Comparison of ENCODE assay signal across 14 cellular contexts in genomic region chr3:34022147-34022546, GRCh38.
DNase-seq lines count a peak whose midpoint lies in the region; TF ChIP-seq lines count a peak whose summit lies in the region.
"Had no signal": no experiment of that assay in that cellular context is flagged by ENCODE, and none has a peak within 500 bp of the region (broad histone marks: within the 10 kb centered on the region; RNA-seq: fewer than 3 reads in every experiment).

No MANE protein-coding gene starts in this region.

- H3K4me1 ChIP-seq in DOHH2 (ENCODE audit: control insufficient read depth, low read length): peaks cover 81% of the 10 kb centered on the region
- H3K4me1 ChIP-seq in Karpas-422 (ENCODE audit: low read length): peaks cover 69% of the 10 kb centered on the region
- peaks cover 42% of the 10 kb centered on the region for H3K4me1 ChIP-seq in thymus (ENCODE audit: control insufficient read depth, insufficient read depth, low read length)
- H3K4me1 ChIP-seq: A549 had no signal

- no peak overlapping the region for H2AFZ ChIP-seq in Karpas-422 (ENCODE audit: low read length)
- H2AFZ ChIP-seq: GM23248 had no signal

- peak overlapping the region in 1 of 5 experiments; percentile 4 for H3K4me3 Mint-ChIP-seq in brain
- H3K4me3 Mint-ChIP-seq: CD4-positive, CD25-positive, alpha-beta regulatory T cell had no signal

- no peaks in the 10 kb centered on the region for H3K27me3 ChIP-seq in DOHH2 (ENCODE audit: control insufficient read depth, low read length)
- H3K27me3 ChIP-seq in Karpas-422 (ENCODE audit: low read length): no peaks in the 10 kb centered on the region
- H3K27me3 ChIP-seq in thymus (ENCODE audit: control insufficient read depth, insufficient read depth): no peaks in the 10 kb centered on the region

- peaks cover 0 to 12% (median 0%) of the 10 kb centered on the region in 5 experiments for H3K9me3 Mint-ChIP-seq in brain

- H3K27ac ChIP-seq in DOHH2 (ENCODE audit: low read depth, low read length) (peak overlapping the region; percentile 98), Karpas-422 (ENCODE audit: low read length) (peak overlapping the region; percentile 94), thymus (ENCODE audit: low read depth) (peak overlapping the region; percentile 61)
- H3K27ac ChIP-seq: A549, GM23248 had no signal

- H3K27ac Mint-ChIP-seq in brain: peak overlapping the region in 4 of 5 experiments; percentile 64 to 99 (median 91)
- H3K27ac Mint-ChIP-seq: CD4-positive, CD25-positive, alpha-beta regulatory T cell had no signal

- H3K36me3 ChIP-seq in DOHH2 (ENCODE audit: control insufficient read depth, low read length) (peaks cover 12% of the 10 kb centered on the region), Karpas-422 (ENCODE audit: insufficient read depth, low read length) (no peaks in the 10 kb centered on the region), thymus (ENCODE audit: control insufficient read depth, insufficient read depth) (no peaks in the 10 kb centered on the region)

- peak overlapping the region; percentile 74 for H3K4me3 ChIP-seq in DOHH2 (ENCODE audit: low read length)
- H3K4me3 ChIP-seq in Karpas-422 (ENCODE audit: low read length): peak overlapping the region; percentile 55
- H3K4me3 ChIP-seq in thymus (ENCODE audit: low read length): no peak overlapping the region
- H3K4me3 ChIP-seq: A549, GM12878, GM23248 had no signal

- no peaks in the 10 kb centered on the region for H3K36me3 Mint-ChIP-seq in brain
- H3K36me3 Mint-ChIP-seq: CD4-positive, CD25-positive, alpha-beta regulatory T cell had no signal

- H3K79me2 ChIP-seq in DOHH2 (ENCODE audit: control insufficient read depth, low read length) (no peaks in the 10 kb centered on the region), Karpas-422 (ENCODE audit: low read length) (no peaks in the 10 kb centered on the region)

- WGBS in thymus: 50% methylated on average over 2 of the region's 2 CpGs

- TF ChIP-seq CTCF in DOHH2 (IDR thresholded peaks at IDR 0.05; ENCODE audit: low read depth, low read length, poor library complexity, severe bottlenecking): no peak
- TF ChIP-seq CTCF in brain (conservative IDR thresholded peaks at IDR 0.05): no peak
- no peak for TF ChIP-seq CTCF in GM10266 (IDR thresholded peaks at IDR 0.05; ENCODE audit: control insufficient read depth, insufficient read depth, low read depth, missing control alignments)

- H3K9ac ChIP-seq in Karpas-422 (ENCODE audit: low read length): peak overlapping the region; percentile 63
- H3K9ac ChIP-seq: GM23248 had no signal

- H3K9me3 ChIP-seq in DOHH2 (ENCODE audit: control insufficient read depth, insufficient read depth, low read length) (peaks cover 4% of the 10 kb centered on the region; the same call in 1 of the 2 replicates), Karpas-422 (ENCODE audit: low read length) (no peaks in the 10 kb centered on the region), thymus (ENCODE audit: control insufficient read depth) (no peaks in the 10 kb centered on the region)
- H3K9me3 ChIP-seq: A549 had no signal

- peaks cover 39% of the 10 kb centered on the region for H3F3A ChIP-seq in DOHH2 (ENCODE audit: control insufficient read depth, insufficient read depth)

- peaks cover 3% of the 10 kb centered on the region for H3K27me3 Mint-ChIP-seq in brain

- H3K4me2 ChIP-seq in DOHH2 (ENCODE audit: low read length) (peak overlapping the region; percentile 95), Karpas-422 (ENCODE audit: low read depth, low read length, poor library complexity, severe bottlenecking) (peak overlapping the region; percentile 75)
- H3K4me2 ChIP-seq: A549 had no signal

- DNase-seq in Karpas-422 (peak; percentile 68), GM10266 (ENCODE audit: extremely low spot score) (no peak), kidney glomerular epithelial cell (lab: John Stamatoyannopoulos, UW) (no peak), NCI-H524 (lab: John Stamatoyannopoulos, UW) (no peak)
- DNase-seq: CD4-positive, CD25-positive, alpha-beta regulatory T cell; DMS53; GM23248; H7; IMR-90 had no signal

- H3K9me2 ChIP-seq in DOHH2 (replicated peaks; ENCODE audit: control insufficient read depth, low read length) (no peaks in the 10 kb centered on the region), Karpas-422 (replicated peaks; ENCODE audit: insufficient read depth, low read length) (no peaks in the 10 kb centered on the region)

- H3K4me1 Mint-ChIP-seq in brain: peaks cover 48% of the 10 kb centered on the region

- H4K20me1 ChIP-seq in DOHH2 (ENCODE audit: control insufficient read depth, insufficient read depth, low read depth, low read length) (no peaks in the 10 kb centered on the region), Karpas-422 (ENCODE audit: insufficient read depth, low read depth, low read length) (no peaks in the 10 kb centered on the region)
